Comparison of ENCODE assay signal across 3 cellular contexts in the genomic region with DNA sequence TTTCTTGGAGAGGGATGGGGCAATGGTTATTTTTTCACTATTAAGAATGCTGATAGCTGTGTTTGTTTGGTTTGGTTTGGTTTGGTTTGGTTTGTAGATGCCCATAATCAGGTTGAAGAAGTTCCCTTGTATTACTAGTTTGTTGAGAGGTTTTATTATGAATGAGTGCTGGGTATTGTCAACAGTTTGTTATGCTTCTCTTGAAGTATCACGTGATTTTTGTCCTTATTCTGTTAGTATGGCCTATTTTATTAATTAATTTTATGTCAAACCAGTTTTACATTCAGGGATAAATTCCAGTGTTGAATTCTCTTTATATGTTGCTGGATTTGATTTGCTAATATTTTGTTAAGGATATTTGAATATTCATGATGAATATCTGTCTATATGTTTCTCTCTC.
TF ChIP-seq lines count a peak whose summit lies in the region.

No MANE protein-coding gene starts in this region.

TF ChIP-seq in HepG2, 621 proteins besides CTCF, POLR2A, EP300 and RAD21:
- no peak for TF ChIP-seq SNAPC2 (CRISPR knock-in tag; IDR thresholded peaks at IDR 0.05)
- TF ChIP-seq, protein P1, sequence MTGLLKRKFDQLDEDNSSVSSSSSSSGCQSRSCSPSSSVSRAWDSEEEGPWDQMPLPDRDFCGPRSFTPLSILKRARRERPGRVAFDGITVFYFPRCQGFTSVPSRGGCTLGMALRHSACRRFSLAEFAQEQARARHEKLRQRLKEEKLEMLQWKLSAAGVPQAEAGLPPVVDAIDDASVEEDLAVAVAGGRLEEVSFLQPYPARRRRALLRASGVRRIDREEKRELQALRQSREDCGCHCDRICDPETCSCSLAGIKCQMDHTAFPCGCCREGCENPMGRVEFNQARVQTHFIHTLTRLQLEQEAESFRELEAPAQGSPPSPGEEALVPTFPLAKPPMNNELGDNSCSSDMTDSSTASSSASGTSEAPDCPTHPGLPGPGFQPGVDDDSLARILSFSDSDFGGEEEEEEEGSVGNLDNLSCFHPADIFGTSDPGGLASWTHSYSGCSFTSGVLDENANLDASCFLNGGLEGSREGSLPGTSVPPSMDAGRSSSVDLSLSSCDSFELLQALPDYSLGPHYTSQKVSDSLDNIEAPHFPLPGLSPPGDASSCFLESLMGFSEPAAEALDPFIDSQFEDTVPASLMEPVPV (CRISPR knock-in tag; IDR thresholded peaks at IDR 0.05), result no peak
- no peak for TF ChIP-seq KDM1A (CRISPR knock-in tag; IDR thresholded peaks at IDR 0.05)
- TF ChIP-seq ZNF652 (CRISPR knock-in tag; IDR thresholded peaks at IDR 0.05; ENCODE audit: borderline replicate concordance, low read depth), result no peak
- TF ChIP-seq RAD51 (IDR thresholded peaks at IDR 0.05; ENCODE audit: borderline replicate concordance), result peak; percentile 59
- TF ChIP-seq HNRNPL (IDR thresholded peaks at IDR 0.05; ENCODE audit: low read depth, low read length), result no peak
- no peak for TF ChIP-seq KLF12 (CRISPR knock-in tag; IDR thresholded peaks at IDR 0.05; ENCODE audit: borderline replicate concordance)

TF ChIP-seq in K562, 482 proteins besides CTCF, POLR2A, EP300 and RAD21:
- TF ChIP-seq HNRNPL (IDR thresholded peaks at IDR 0.05; ENCODE audit: low read depth, low read length), result no peak
- TF ChIP-seq FOSL1 (tag; conservative IDR thresholded peaks at IDR 0.05), result no peak
- TF ChIP-seq, protein P2, sequence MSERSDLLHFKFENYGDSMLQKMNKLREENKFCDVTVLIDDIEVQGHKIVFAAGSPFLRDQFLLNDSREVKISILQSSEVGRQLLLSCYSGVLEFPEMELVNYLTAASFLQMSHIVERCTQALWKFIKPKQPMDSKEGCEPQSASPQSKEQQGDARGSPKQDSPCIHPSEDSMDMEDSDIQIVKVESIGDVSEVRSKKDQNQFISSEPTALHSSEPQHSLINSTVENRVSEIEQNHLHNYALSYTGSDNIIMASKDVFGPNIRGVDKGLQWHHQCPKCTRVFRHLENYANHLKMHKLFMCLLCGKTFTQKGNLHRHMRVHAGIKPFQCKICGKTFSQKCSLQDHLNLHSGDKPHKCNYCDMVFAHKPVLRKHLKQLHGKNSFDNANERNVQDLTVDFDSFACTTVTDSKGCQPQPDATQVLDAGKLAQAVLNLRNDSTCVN (CRISPR knock-in tag; IDR thresholded peaks at IDR 0.05), result no peak
- TF ChIP-seq, protein P3, sequence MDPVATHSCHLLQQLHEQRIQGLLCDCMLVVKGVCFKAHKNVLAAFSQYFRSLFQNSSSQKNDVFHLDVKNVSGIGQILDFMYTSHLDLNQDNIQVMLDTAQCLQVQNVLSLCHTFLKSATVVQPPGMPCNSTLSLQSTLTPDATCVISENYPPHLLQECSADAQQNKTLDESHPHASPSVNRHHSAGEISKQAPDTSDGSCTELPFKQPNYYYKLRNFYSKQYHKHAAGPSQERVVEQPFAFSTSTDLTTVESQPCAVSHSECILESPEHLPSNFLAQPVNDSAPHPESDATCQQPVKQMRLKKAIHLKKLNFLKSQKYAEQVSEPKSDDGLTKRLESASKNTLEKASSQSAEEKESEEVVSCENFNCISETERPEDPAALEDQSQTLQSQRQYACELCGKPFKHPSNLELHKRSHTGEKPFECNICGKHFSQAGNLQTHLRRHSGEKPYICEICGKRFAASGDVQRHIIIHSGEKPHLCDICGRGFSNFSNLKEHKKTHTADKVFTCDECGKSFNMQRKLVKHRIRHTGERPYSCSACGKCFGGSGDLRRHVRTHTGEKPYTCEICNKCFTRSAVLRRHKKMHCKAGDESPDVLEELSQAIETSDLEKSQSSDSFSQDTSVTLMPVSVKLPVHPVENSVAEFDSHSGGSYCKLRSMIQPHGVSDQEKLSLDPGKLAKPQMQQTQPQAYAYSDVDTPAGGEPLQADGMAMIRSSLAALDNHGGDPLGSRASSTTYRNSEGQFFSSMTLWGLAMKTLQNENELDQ (CRISPR knock-in tag; IDR thresholded peaks at IDR 0.05; ENCODE audit: borderline replicate concordance), result no peak
- TF ChIP-seq, protein P4, sequence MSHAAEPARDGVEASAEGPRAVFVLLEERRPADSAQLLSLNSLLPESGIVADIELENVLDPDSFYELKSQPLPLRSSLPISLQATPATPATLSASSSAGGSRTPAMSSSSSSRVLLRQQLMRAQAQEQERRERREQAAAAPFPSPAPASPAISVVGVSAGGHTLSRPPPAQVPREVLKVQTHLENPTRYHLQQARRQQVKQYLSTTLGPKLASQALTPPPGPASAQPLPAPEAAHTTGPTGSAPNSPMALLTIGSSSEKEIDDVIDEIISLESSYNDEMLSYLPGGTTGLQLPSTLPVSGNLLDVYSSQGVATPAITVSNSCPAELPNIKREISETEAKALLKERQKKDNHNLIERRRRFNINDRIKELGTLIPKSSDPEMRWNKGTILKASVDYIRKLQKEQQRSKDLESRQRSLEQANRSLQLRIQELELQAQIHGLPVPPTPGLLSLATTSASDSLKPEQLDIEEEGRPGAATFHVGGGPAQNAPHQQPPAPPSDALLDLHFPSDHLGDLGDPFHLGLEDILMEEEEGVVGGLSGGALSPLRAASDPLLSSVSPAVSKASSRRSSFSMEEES (CRISPR knock-in tag; IDR thresholded peaks at IDR 0.05), result peak; percentile 71
- TF ChIP-seq SMAD2 (IDR thresholded peaks at IDR 0.05; ENCODE audit: low read depth, low read length), result no peak

TF ChIP-seq in H1, 55 proteins besides CTCF, POLR2A, EP300 and RAD21:
- TF ChIP-seq, protein P5, sequence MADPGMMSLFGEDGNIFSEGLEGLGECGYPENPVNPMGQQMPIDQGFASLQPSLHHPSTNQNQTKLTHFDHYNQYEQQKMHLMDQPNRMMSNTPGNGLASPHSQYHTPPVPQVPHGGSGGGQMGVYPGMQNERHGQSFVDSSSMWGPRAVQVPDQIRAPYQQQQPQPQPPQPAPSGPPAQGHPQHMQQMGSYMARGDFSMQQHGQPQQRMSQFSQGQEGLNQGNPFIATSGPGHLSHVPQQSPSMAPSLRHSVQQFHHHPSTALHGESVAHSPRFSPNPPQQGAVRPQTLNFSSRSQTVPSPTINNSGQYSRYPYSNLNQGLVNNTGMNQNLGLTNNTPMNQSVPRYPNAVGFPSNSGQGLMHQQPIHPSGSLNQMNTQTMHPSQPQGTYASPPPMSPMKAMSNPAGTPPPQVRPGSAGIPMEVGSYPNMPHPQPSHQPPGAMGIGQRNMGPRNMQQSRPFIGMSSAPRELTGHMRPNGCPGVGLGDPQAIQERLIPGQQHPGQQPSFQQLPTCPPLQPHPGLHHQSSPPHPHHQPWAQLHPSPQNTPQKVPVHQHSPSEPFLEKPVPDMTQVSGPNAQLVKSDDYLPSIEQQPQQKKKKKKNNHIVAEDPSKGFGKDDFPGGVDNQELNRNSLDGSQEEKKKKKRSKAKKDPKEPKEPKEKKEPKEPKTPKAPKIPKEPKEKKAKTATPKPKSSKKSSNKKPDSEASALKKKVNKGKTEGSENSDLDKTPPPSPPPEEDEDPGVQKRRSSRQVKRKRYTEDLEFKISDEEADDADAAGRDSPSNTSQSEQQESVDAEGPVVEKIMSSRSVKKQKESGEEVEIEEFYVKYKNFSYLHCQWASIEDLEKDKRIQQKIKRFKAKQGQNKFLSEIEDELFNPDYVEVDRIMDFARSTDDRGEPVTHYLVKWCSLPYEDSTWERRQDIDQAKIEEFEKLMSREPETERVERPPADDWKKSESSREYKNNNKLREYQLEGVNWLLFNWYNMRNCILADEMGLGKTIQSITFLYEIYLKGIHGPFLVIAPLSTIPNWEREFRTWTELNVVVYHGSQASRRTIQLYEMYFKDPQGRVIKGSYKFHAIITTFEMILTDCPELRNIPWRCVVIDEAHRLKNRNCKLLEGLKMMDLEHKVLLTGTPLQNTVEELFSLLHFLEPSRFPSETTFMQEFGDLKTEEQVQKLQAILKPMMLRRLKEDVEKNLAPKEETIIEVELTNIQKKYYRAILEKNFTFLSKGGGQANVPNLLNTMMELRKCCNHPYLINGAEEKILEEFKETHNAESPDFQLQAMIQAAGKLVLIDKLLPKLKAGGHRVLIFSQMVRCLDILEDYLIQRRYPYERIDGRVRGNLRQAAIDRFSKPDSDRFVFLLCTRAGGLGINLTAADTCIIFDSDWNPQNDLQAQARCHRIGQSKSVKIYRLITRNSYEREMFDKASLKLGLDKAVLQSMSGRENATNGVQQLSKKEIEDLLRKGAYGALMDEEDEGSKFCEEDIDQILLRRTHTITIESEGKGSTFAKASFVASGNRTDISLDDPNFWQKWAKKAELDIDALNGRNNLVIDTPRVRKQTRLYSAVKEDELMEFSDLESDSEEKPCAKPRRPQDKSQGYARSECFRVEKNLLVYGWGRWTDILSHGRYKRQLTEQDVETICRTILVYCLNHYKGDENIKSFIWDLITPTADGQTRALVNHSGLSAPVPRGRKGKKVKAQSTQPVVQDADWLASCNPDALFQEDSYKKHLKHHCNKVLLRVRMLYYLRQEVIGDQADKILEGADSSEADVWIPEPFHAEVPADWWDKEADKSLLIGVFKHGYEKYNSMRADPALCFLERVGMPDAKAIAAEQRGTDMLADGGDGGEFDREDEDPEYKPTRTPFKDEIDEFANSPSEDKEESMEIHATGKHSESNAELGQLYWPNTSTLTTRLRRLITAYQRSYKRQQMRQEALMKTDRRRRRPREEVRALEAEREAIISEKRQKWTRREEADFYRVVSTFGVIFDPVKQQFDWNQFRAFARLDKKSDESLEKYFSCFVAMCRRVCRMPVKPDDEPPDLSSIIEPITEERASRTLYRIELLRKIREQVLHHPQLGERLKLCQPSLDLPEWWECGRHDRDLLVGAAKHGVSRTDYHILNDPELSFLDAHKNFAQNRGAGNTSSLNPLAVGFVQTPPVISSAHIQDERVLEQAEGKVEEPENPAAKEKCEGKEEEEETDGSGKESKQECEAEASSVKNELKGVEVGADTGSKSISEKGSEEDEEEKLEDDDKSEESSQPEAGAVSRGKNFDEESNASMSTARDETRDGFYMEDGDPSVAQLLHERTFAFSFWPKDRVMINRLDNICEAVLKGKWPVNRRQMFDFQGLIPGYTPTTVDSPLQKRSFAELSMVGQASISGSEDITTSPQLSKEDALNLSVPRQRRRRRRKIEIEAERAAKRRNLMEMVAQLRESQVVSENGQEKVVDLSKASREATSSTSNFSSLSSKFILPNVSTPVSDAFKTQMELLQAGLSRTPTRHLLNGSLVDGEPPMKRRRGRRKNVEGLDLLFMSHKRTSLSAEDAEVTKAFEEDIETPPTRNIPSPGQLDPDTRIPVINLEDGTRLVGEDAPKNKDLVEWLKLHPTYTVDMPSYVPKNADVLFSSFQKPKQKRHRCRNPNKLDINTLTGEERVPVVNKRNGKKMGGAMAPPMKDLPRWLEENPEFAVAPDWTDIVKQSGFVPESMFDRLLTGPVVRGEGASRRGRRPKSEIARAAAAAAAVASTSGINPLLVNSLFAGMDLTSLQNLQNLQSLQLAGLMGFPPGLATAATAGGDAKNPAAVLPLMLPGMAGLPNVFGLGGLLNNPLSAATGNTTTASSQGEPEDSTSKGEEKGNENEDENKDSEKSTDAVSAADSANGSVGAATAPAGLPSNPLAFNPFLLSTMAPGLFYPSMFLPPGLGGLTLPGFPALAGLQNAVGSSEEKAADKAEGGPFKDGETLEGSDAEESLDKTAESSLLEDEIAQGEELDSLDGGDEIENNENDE (IDR thresholded peaks at IDR 0.05; ENCODE audit: insufficient replicate concordance, low read length), result no peak
- TF ChIP-seq PHF8 (conservative IDR thresholded peaks at IDR 0.05; ENCODE audit: low read depth, low read length) (no peak), POU5F1 (IDR thresholded peaks at IDR 0.05; ENCODE audit: low read depth, low read length) (no peak), GTF2F1 (IDR thresholded peaks at IDR 0.05; ENCODE audit: borderline replicate concordance, low read depth, low read length) (no peak), KDM4A (IDR thresholded peaks at IDR 0.05; ENCODE audit: low read depth, low read length, severe bottlenecking) (no peak), JUND (IDR thresholded peaks at IDR 0.05; ENCODE audit: low read length) (no peak), HDAC6 (IDR thresholded peaks at IDR 0.05; ENCODE audit: low read depth, low read length) (no peak), NRF1 (IDR thresholded peaks at IDR 0.05; ENCODE audit: low read depth, low read length) (no peak), SIN3A (conservative IDR thresholded peaks at IDR 0.05 in 1 of 2, IDR thresholded peaks at IDR 0.05 in 1 of 2; ENCODE audit: low read depth in 1 of 2, low read length in 2 of 2) (no peak), CBX5 (IDR thresholded peaks at IDR 0.05; ENCODE audit: low read depth, low read length) (no peak), SAP30 (IDR thresholded peaks at IDR 0.05; ENCODE audit: insufficient read depth, insufficient replicate concordance, low read length) (no peak), TCF12 (IDR thresholded peaks at IDR 0.05; ENCODE audit: low read depth, low read length) (no peak)
- TF ChIP-seq, protein P6, sequence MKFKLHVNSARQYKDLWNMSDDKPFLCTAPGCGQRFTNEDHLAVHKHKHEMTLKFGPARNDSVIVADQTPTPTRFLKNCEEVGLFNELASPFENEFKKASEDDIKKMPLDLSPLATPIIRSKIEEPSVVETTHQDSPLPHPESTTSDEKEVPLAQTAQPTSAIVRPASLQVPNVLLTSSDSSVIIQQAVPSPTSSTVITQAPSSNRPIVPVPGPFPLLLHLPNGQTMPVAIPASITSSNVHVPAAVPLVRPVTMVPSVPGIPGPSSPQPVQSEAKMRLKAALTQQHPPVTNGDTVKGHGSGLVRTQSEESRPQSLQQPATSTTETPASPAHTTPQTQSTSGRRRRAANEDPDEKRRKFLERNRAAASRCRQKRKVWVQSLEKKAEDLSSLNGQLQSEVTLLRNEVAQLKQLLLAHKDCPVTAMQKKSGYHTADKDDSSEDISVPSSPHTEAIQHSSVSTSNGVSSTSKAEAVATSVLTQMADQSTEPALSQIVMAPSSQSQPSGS (IDR thresholded peaks at IDR 0.05; ENCODE audit: low read length), result no peak
- TF ChIP-seq, protein P7, sequence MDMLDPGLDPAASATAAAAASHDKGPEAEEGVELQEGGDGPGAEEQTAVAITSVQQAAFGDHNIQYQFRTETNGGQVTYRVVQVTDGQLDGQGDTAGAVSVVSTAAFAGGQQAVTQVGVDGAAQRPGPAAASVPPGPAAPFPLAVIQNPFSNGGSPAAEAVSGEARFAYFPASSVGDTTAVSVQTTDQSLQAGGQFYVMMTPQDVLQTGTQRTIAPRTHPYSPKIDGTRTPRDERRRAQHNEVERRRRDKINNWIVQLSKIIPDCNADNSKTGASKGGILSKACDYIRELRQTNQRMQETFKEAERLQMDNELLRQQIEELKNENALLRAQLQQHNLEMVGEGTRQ (IDR thresholded peaks at IDR 0.05; ENCODE audit: low read length), result no peak
TF ChIP-seq in H1: peak in this region for 0.
